In the genomic region with DNA sequence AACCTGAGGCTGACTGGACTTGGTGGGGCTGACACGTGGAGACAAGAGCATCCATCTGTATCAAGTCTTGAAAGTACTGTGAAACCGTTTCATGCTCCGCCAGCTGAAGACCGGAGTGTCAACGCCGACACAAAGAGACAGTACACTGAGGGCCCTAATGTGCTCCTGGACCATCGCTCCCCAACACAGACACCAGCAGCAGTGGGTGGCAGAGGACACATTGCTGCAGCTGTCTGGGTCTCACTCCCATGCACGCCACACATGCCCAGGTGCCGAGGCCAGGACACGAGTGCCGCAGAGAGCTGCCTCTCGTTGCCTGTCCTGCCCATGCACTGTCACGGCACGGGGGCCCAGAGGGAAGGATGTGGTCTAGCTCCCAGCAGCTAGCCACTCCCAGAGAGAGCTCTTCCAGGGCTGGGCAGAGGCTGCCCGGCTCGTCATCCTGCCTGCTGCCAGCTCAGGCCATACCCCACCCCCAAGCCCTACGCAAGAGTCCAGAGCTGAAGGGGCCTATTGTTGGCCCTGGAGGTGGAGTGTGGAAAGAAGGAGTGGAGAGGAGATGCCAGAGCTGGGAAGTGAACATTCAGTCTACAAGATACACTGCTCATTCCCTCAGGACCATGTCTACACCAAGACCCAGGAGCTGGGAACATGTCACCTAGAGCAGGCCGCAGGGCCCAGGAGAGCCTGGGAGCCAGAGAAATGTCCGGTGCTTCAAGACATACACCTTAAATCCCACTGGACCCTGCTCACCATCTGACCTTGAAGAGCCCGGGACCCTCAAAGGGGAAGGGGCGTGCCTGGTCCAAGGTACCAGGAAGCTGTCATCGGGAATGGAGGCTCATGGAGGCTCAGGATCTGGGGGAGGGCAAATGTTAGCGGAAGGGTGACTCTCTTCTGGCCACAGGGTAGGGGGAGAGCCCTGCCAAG, we compare ENCODE assay signal across 8 cellular contexts. TPM values are rescaled to one million over a fixed set of nuclear protein-coding genes. Genes with fewer than 3 reads are reported as not detected.
A peak's percentile ranks its signal among the peaks of the same experiment; 100 is the strongest.
DNase-seq lines count a peak whose midpoint lies in the region; ATAC-seq and TF ChIP-seq lines count a peak whose summit lies in the region.

No MANE protein-coding gene starts in this region.

- 63 to 84% methylated on average over 23 of the region's 23 CpGs for WGBS in sigmoid colon, 2 donors

- no peaks in the 10 kb centered on the region for H3K36me3 ChIP-seq in sigmoid colon
- no peaks in the 10 kb centered on the region for H3K36me3 ChIP-seq in effector memory CD4-positive, alpha-beta T cell (ENCODE audit: control insufficient read depth, insufficient read depth, low read length)

- no peak for TF ChIP-seq POLR2A in sigmoid colon (IDR thresholded peaks at IDR 0.05)

- DNase-seq in activated gamma-delta T cell treated with Interleukin-2 at 50 U/mL for 16 hours, result peak; percentile 33
- DNase-seq in activated gamma-delta T cell (lab: John Stamatoyannopoulos, UW), result no peak
- DNase-seq in activated CD8-positive, alpha-beta memory T cell treated with anti-CD3 and anti-CD28 coated beads, Interleukin-2, amount 10 ng/mL, durations not matched to agents 7 days and 5 days, result peak; percentile 57
- no peak for DNase-seq in glutamatergic neuron
- peak; percentile 80 for DNase-seq in sigmoid colon
- DNase-seq in effector memory CD4-positive, alpha-beta T cell, result no peak
- DNase-seq in NCI-H526 treated with DMSO at 0.1 percent for 48 hours (lab: John Stamatoyannopoulos, UW), result no peak

- H3K27ac Mint-ChIP-seq in activated CD8-positive, alpha-beta memory T cell treated with anti-CD3 and anti-CD28 coated beads, Interleukin-2, amount 10 ng/mL, durations not matched to agents 7 days and 5 days, result peak overlapping the region; percentile 29
- H3K27ac Mint-ChIP-seq in glutamatergic neuron (ENCODE audit: unreplicated experiment), result no peak overlapping the region

- no peaks in the 10 kb centered on the region for H3K9me3 ChIP-seq in sigmoid colon
- no peaks in the 10 kb centered on the region for H3K9me3 ChIP-seq in effector memory CD4-positive, alpha-beta T cell (ENCODE audit: control insufficient read depth, low read length)

- intact Hi-C loops in sigmoid colon (cut with DNase I), result no loop called here

- no peaks in the 10 kb centered on the region for H3K9me3 Mint-ChIP-seq in activated CD8-positive, alpha-beta memory T cell treated with anti-CD3 and anti-CD28 coated beads, Interleukin-2, amount 10 ng/mL, durations not matched to agents 7 days and 5 days (ENCODE audit: low read depth)
- peaks cover 18% of the 10 kb centered on the region for H3K9me3 Mint-ChIP-seq in glutamatergic neuron (ENCODE audit: unreplicated experiment)

- peaks cover 21% of the 10 kb centered on the region for H3K36me3 Mint-ChIP-seq in activated CD8-positive, alpha-beta memory T cell treated with anti-CD3 and anti-CD28 coated beads, Interleukin-2, amount 10 ng/mL, durations not matched to agents 7 days and 5 days
- no peaks in the 10 kb centered on the region for H3K36me3 Mint-ChIP-seq in glutamatergic neuron (ENCODE audit: unreplicated experiment)

- ATAC-seq in HG03565 (IDR thresholded peaks at IDR 0.05; ENCODE audit: unreplicated experiment), result peak; percentile 40
- ATAC-seq in activated CD8-positive, alpha-beta memory T cell treated with anti-CD3 and anti-CD28 coated beads, Interleukin-2, amount 10 ng/mL, durations not matched to agents 7 days and 5 days, result no peak

- CTCF ChIA-PET in activated CD8-positive, alpha-beta memory T cell treated with anti-CD3 and anti-CD28 coated beads, Interleukin-2, amount 10 ng/mL, durations not matched to agents 7 days and 5 days (lab: Charles Lee), result interaction anchor here (1.0 to 4.5 kb wide), 5 partner anchors 7 to 50 kb away, joined by 3 to 27 read pairs (median 7); no protein-coding TSS in a partner anchor

- TF ChIP-seq EP300 in sigmoid colon (IDR thresholded peaks at IDR 0.05), result no peak

- no peaks in the 10 kb centered on the region for H3K27me3 ChIP-seq in sigmoid colon
- H3K27me3 ChIP-seq in effector memory CD4-positive, alpha-beta T cell (replicated peaks; ENCODE audit: control insufficient read depth, insufficient read depth, low read length, poor library complexity, severe bottlenecking), result no peaks in the 10 kb centered on the region

- H3K4me3 ChIP-seq in sigmoid colon, result no peak overlapping the region
- no peak overlapping the region for H3K4me3 ChIP-seq in effector memory CD4-positive, alpha-beta T cell (ENCODE audit: insufficient read depth, low read depth, low read length, poor library complexity, severe bottlenecking)

- no peaks in the 10 kb centered on the region for H3K27me3 Mint-ChIP-seq in activated CD8-positive, alpha-beta memory T cell treated with anti-CD3 and anti-CD28 coated beads, Interleukin-2, amount 10 ng/mL, durations not matched to agents 7 days and 5 days
- peaks cover 9% of the 10 kb centered on the region for H3K27me3 Mint-ChIP-seq in glutamatergic neuron (ENCODE audit: unreplicated experiment)

- peaks cover 86% of the 10 kb centered on the region for H3K4me1 Mint-ChIP-seq in activated CD8-positive, alpha-beta memory T cell treated with anti-CD3 and anti-CD28 coated beads, Interleukin-2, amount 10 ng/mL, durations not matched to agents 7 days and 5 days
- H3K4me1 Mint-ChIP-seq in glutamatergic neuron (ENCODE audit: low read depth, unreplicated experiment), result peaks cover 26% of the 10 kb centered on the region

- peak overlapping the region; percentile 26 to 64 (median 50) for H3K27ac ChIP-seq in sigmoid colon
- no peak overlapping the region for H3K27ac ChIP-seq in effector memory CD4-positive, alpha-beta T cell (ENCODE audit: insufficient read depth, low read length, poor library complexity, severe bottlenecking)

- TF ChIP-seq CTCF in glutamatergic neuron (IDR thresholded peaks at IDR 0.05; ENCODE audit: partially characterized antibody, unreplicated experiment), result no peak
- no peak for TF ChIP-seq CTCF in sigmoid colon (IDR thresholded peaks at IDR 0.05)

- peaks cover 0 to 31% (median 19%) of the 10 kb centered on the region in 4 donors for H3K4me1 ChIP-seq in sigmoid colon
- peaks cover 35% of the 10 kb centered on the region for H3K4me1 ChIP-seq in effector memory CD4-positive, alpha-beta T cell (ENCODE audit: control insufficient read depth, insufficient read depth, low read length, poor library complexity, severe bottlenecking)

- no peak overlapping the region for H3K4me3 Mint-ChIP-seq in activated CD8-positive, alpha-beta memory T cell treated with anti-CD3 and anti-CD28 coated beads, Interleukin-2, amount 10 ng/mL, durations not matched to agents 7 days and 5 days
- H3K4me3 Mint-ChIP-seq in glutamatergic neuron (ENCODE audit: unreplicated experiment), result peak overlapping the region; percentile 46

RNA-seq across cellular contexts. Expression of gene TNK2, which starts 7.7 kb away (rescaled TPM):
- 100 to 1,000 TPM; 150 to 177 TPM for total RNA-seq in activated CD8-positive, alpha-beta memory T cell treated with anti-CD3 and anti-CD28 coated beads, Interleukin-2, amount 10 ng/mL, durations not matched to agents 7 days and 5 days
- total RNA-seq in glutamatergic neuron (ENCODE audit: unreplicated experiment) (46.2 TPM), sigmoid colon (10 to 100 TPM; 12.5 to 41.0 (median 18.1) TPM)
- polyA plus RNA-seq in sigmoid colon, result 10 to 100 TPM in 2 of 3 donors, 1 to 10 TPM in 1; 8.4 to 44.0 (median 17.1) TPM

Comparison
In these comparisons a context has a peak if more than half of its experiments do, and no peak if none do; other contexts are left out.
1. DNase-seq: peak in activated gamma-delta T cell treated with Interleukin-2 at 50 U/mL for 16 hours (single experiment), activated CD8-positive, alpha-beta memory T cell treated with anti-CD3 and anti-CD28 coated beads, Interleukin-2, amount 10 ng/mL, durations not matched to agents 7 days and 5 days (single experiment) and sigmoid colon (single experiment); none in activated gamma-delta T cell (single experiment), glutamatergic neuron (single experiment), effector memory CD4-positive, alpha-beta T cell (0 of 3) and NCI-H526 treated with DMSO at 0.1 percent for 48 hours (single experiment).